Comparison of ENCODE assay signal across 1 cellular context in the genomic region with DNA sequence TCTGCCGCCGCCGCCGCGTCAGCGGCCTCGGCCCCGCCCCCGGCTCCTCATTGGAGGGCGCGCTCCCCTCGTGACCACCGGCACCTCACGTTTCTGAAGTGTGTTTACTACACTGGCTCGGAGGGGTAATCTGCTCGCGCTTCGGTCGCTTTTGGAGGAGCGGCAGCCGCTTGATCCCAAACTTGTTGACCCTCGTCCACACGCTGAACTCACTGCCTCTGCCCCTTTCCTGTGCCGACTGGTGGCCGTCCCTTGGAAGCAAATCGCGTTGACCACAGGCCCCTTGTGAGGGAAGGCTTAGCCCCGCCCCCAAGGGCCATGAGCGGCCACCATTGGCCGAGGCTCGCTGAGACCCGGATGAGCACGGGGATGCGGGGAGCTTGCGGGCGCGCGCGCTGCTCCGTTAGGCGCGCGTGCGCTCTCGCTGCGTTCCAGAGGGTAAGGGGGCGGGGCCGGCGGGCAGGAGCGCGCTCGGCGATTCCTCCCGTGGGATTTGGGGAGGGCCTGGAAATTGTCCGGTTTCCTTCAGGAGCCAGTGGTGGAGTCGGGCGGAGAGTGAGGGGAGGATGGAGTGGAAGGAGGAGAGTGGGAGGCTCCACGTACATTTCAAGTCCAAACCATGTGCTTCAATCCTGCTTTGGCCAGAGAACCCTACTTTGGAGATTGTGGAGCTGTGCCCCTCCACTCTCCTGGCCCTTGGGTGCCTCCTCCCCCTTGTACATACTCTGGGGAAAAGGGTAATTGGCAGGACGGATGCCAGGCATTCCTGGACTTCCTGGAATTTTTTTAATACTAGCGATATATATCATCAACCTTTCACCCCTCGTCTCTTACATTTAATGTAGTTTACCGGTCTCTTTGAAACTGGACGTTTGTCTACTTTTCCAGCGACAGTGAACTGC.
A peak's percentile ranks its signal among the peaks of the same experiment; 100 is the strongest.
TF ChIP-seq lines count a peak whose summit lies in the region.

A gene (minus strand): TSS at position 3 of the 902 bp plus-strand sequence. CDS start 588 bp downstream, outside the sequence.

TF ChIP-seq in HepG2, 621 proteins besides CTCF, POLR2A, EP300 and RAD21 (continued from another document and continues in another):
- TF ChIP-seq, protein P1, sequence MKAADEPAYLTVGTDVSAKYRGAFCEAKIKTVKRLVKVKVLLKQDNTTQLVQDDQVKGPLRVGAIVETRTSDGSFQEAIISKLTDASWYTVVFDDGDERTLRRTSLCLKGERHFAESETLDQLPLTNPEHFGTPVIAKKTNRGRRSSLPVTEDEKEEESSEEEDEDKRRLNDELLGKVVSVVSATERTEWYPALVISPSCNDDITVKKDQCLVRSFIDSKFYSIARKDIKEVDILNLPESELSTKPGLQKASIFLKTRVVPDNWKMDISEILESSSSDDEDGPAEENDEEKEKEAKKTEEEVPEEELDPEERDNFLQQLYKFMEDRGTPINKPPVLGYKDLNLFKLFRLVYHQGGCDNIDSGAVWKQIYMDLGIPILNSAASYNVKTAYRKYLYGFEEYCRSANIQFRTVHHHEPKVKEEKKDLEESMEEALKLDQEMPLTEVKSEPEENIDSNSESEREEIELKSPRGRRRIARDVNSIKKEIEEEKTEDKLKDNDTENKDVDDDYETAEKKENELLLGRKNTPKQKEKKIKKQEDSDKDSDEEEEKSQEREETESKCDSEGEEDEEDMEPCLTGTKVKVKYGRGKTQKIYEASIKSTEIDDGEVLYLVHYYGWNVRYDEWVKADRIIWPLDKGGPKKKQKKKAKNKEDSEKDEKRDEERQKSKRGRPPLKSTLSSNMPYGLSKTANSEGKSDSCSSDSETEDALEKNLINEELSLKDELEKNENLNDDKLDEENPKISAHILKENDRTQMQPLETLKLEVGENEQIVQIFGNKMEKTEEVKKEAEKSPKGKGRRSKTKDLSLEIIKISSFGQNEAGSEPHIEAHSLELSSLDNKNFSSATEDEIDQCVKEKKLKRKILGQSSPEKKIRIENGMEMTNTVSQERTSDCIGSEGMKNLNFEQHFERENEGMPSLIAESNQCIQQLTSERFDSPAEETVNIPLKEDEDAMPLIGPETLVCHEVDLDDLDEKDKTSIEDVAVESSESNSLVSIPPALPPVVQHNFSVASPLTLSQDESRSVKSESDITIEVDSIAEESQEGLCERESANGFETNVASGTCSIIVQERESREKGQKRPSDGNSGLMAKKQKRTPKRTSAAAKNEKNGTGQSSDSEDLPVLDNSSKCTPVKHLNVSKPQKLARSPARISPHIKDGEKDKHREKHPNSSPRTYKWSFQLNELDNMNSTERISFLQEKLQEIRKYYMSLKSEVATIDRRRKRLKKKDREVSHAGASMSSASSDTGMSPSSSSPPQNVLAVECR (CRISPR knock-in tag; IDR thresholded peaks at IDR 0.05; ENCODE audit: borderline replicate concordance), result peak; percentile 90; the same call in 1 of the 2 replicates
- TF ChIP-seq ZNF780A (CRISPR knock-in tag; IDR thresholded peaks at IDR 0.05) (no peak), GABPB1 (CRISPR knock-in tag; IDR thresholded peaks at IDR 0.05) (peak; percentile 64; the same call in 1 of the 2 replicates), ZNF563 (CRISPR knock-in tag; IDR thresholded peaks at IDR 0.05) (peak; percentile 69; the same call in 1 of the 2 replicates), RFX1 (IDR thresholded peaks at IDR 0.05) (no peak), ZBTB38 (CRISPR knock-in tag; IDR thresholded peaks at IDR 0.05) (peak; percentile 68; the same call in 1 of the 2 replicates), TARDBP (CRISPR knock-in tag; IDR thresholded peaks at IDR 0.05) (peak; percentile 81), RBM39 (IDR thresholded peaks at IDR 0.05; ENCODE audit: low read depth, low read length, poor library complexity, severe bottlenecking) (peak; percentile 88), PHF8 (CRISPR knock-in tag; IDR thresholded peaks at IDR 0.05) (peak; percentile 77; the same call in 1 of the 2 replicates), ATF7 (IDR thresholded peaks at IDR 0.05) (no peak), ATF7 (CRISPR knock-in tag; IDR thresholded peaks at IDR 0.05) (no peak), TBP (CRISPR knock-in tag; IDR thresholded peaks at IDR 0.05) (0 out of 2 replicates have a peak, but pooled peaks have one; percentile 11), ZNF329 (CRISPR knock-in tag; IDR thresholded peaks at IDR 0.05; ENCODE audit: low read depth) (0 out of 2 replicates have a peak, but pooled peaks have one; percentile 40), ZNF354B (CRISPR knock-in tag; IDR thresholded peaks at IDR 0.05) (peak; percentile 86), ZNF224 (CRISPR knock-in tag; IDR thresholded peaks at IDR 0.05) (0 out of 2 replicates have a peak, but pooled peaks have one; percentile 74), ZNF850 (CRISPR knock-in tag; conservative IDR thresholded peaks at IDR 0.05) (no peak), HOXA3 (CRISPR knock-in tag; IDR thresholded peaks at IDR 0.05) (peak; percentile 56; the same call in 1 of the 2 replicates), ZNF441 (CRISPR knock-in tag; IDR thresholded peaks at IDR 0.05; ENCODE audit: borderline replicate concordance) (peak; percentile 86), ZNF556 (CRISPR knock-in tag; IDR thresholded peaks at IDR 0.05; ENCODE audit: borderline replicate concordance) (0 out of 2 replicates have a peak, but pooled peaks have one; percentile 3), PPARG (CRISPR knock-in tag; conservative IDR thresholded peaks at IDR 0.05) (peak; percentile 67; the same call in 1 of the 2 replicates)
- TF ChIP-seq, protein P2, sequence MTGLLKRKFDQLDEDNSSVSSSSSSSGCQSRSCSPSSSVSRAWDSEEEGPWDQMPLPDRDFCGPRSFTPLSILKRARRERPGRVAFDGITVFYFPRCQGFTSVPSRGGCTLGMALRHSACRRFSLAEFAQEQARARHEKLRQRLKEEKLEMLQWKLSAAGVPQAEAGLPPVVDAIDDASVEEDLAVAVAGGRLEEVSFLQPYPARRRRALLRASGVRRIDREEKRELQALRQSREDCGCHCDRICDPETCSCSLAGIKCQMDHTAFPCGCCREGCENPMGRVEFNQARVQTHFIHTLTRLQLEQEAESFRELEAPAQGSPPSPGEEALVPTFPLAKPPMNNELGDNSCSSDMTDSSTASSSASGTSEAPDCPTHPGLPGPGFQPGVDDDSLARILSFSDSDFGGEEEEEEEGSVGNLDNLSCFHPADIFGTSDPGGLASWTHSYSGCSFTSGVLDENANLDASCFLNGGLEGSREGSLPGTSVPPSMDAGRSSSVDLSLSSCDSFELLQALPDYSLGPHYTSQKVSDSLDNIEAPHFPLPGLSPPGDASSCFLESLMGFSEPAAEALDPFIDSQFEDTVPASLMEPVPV (CRISPR knock-in tag; IDR thresholded peaks at IDR 0.05), result peak; percentile 85
- TF ChIP-seq, protein P3, sequence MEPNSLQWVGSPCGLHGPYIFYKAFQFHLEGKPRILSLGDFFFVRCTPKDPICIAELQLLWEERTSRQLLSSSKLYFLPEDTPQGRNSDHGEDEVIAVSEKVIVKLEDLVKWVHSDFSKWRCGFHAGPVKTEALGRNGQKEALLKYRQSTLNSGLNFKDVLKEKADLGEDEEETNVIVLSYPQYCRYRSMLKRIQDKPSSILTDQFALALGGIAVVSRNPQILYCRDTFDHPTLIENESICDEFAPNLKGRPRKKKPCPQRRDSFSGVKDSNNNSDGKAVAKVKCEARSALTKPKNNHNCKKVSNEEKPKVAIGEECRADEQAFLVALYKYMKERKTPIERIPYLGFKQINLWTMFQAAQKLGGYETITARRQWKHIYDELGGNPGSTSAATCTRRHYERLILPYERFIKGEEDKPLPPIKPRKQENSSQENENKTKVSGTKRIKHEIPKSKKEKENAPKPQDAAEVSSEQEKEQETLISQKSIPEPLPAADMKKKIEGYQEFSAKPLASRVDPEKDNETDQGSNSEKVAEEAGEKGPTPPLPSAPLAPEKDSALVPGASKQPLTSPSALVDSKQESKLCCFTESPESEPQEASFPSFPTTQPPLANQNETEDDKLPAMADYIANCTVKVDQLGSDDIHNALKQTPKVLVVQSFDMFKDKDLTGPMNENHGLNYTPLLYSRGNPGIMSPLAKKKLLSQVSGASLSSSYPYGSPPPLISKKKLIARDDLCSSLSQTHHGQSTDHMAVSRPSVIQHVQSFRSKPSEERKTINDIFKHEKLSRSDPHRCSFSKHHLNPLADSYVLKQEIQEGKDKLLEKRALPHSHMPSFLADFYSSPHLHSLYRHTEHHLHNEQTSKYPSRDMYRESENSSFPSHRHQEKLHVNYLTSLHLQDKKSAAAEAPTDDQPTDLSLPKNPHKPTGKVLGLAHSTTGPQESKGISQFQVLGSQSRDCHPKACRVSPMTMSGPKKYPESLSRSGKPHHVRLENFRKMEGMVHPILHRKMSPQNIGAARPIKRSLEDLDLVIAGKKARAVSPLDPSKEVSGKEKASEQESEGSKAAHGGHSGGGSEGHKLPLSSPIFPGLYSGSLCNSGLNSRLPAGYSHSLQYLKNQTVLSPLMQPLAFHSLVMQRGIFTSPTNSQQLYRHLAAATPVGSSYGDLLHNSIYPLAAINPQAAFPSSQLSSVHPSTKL (CRISPR knock-in tag; IDR thresholded peaks at IDR 0.05), result peak; percentile 36
- TF ChIP-seq, protein P4, sequence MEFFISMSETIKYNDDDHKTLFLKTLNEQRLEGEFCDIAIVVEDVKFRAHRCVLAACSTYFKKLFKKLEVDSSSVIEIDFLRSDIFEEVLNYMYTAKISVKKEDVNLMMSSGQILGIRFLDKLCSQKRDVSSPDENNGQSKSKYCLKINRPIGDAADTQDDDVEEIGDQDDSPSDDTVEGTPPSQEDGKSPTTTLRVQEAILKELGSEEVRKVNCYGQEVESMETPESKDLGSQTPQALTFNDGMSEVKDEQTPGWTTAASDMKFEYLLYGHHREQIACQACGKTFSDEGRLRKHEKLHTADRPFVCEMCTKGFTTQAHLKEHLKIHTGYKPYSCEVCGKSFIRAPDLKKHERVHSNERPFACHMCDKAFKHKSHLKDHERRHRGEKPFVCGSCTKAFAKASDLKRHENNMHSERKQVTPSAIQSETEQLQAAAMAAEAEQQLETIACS (CRISPR knock-in tag; IDR thresholded peaks at IDR 0.05), result peak; percentile 97
- TF ChIP-seq, protein P5, sequence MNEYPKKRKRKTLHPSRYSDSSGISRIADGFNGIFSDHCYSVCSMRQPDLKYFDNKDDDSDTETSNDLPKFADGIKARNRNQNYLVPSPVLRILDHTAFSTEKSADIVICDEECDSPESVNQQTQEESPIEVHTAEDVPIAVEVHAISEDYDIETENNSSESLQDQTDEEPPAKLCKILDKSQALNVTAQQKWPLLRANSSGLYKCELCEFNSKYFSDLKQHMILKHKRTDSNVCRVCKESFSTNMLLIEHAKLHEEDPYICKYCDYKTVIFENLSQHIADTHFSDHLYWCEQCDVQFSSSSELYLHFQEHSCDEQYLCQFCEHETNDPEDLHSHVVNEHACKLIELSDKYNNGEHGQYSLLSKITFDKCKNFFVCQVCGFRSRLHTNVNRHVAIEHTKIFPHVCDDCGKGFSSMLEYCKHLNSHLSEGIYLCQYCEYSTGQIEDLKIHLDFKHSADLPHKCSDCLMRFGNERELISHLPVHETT (CRISPR knock-in tag; conservative IDR thresholded peaks at IDR 0.05), result no peak
- TF ChIP-seq, protein P6, sequence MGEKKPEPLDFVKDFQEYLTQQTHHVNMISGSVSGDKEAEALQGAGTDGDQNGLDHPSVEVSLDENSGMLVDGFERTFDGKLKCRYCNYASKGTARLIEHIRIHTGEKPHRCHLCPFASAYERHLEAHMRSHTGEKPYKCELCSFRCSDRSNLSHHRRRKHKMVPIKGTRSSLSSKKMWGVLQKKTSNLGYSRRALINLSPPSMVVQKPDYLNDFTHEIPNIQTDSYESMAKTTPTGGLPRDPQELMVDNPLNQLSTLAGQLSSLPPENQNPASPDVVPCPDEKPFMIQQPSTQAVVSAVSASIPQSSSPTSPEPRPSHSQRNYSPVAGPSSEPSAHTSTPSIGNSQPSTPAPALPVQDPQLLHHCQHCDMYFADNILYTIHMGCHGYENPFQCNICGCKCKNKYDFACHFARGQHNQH (CRISPR knock-in tag; IDR thresholded peaks at IDR 0.05), result no peak
- TF ChIP-seq, protein P7, sequence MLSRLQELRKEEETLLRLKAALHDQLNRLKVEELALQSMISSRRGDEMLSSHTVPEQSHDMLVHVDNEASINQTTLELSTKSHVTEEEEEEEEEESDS (CRISPR knock-in tag; IDR thresholded peaks at IDR 0.05; ENCODE audit: borderline replicate concordance), result 0 out of 2 replicates have a peak, but pooled peaks have one; percentile 62
- TF ChIP-seq, protein P8, sequence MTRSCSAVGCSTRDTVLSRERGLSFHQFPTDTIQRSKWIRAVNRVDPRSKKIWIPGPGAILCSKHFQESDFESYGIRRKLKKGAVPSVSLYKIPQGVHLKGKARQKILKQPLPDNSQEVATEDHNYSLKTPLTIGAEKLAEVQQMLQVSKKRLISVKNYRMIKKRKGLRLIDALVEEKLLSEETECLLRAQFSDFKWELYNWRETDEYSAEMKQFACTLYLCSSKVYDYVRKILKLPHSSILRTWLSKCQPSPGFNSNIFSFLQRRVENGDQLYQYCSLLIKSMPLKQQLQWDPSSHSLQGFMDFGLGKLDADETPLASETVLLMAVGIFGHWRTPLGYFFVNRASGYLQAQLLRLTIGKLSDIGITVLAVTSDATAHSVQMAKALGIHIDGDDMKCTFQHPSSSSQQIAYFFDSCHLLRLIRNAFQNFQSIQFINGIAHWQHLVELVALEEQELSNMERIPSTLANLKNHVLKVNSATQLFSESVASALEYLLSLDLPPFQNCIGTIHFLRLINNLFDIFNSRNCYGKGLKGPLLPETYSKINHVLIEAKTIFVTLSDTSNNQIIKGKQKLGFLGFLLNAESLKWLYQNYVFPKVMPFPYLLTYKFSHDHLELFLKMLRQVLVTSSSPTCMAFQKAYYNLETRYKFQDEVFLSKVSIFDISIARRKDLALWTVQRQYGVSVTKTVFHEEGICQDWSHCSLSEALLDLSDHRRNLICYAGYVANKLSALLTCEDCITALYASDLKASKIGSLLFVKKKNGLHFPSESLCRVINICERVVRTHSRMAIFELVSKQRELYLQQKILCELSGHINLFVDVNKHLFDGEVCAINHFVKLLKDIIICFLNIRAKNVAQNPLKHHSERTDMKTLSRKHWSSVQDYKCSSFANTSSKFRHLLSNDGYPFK (CRISPR knock-in tag; IDR thresholded peaks at IDR 0.05; ENCODE audit: borderline replicate concordance), result peak; percentile 58; the same call in 1 of the 2 replicates
- TF ChIP-seq, protein P9, sequence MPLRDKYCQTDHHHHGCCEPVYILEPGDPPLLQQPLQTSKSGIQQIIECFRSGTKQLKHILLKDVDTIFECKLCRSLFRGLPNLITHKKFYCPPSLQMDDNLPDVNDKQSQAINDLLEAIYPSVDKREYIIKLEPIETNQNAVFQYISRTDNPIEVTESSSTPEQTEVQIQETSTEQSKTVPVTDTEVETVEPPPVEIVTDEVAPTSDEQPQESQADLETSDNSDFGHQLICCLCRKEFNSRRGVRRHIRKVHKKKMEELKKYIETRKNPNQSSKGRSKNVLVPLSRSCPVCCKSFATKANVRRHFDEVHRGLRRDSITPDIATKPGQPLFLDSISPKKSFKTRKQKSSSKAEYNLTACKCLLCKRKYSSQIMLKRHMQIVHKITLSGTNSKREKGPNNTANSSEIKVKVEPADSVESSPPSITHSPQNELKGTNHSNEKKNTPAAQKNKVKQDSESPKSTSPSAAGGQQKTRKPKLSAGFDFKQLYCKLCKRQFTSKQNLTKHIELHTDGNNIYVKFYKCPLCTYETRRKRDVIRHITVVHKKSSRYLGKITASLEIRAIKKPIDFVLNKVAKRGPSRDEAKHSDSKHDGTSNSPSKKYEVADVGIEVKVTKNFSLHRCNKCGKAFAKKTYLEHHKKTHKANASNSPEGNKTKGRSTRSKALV (CRISPR knock-in tag; IDR thresholded peaks at IDR 0.05), result peak; percentile 30; the same call in 1 of the 2 replicates
